In the genomic region with DNA sequence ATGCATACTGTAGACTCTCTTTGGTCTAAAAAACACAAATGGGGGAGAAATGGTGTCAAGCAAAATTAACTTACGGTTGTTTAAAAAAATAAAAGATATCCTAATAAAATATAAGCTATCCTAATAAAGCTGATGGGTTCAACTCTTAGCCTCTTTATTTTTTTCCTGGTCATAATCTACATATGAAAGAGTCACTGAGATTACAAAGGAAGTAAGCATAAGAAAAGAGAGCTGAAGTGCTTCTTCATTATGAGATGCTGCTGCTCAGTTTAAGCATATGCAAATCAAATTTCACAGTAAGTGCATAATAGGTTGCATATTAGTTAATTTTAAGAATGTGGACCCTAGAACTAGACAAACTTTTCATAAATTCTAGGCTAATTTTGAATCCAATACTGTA, we compare ENCODE assay signal across 30 cellular contexts. TPM values are rescaled to one million over a fixed set of nuclear protein-coding genes. Genes with fewer than 3 reads are reported as not detected.
"Had no signal": no experiment of that assay in that cellular context is flagged by ENCODE, and none has a peak within 500 bp of the region (broad histone marks: within the 10 kb centered on the region; RNA-seq: fewer than 3 reads in every experiment).

No MANE protein-coding gene starts in this region.

- H3K27me3 ChIP-seq: esophagus squamous epithelium, heart right ventricle, ovary, sigmoid colon, stomach, thyroid gland, upper lobe of left lung had no signal

- H3K27ac Mint-ChIP-seq: effector memory CD8-positive, alpha-beta T cell; memory B cell; mesothelial cell of epicardium; nephron progenitor cell; stimulated activated effector memory CD8-positive, alpha-beta T cell treated with anti-CD3 and anti-CD28 coated beads, Interleukin-12 subunit alpha, Interleukin-12 subunit beta, amount 100 ng/mL, for 72 hours had no signal

- H3K4me3 ChIP-seq: esophagus squamous epithelium, heart right ventricle, lung, mucosa of descending colon, ovary, psoas muscle, sigmoid colon, stomach, thyroid gland, upper lobe of left lung had no signal

- ATAC-seq: effector memory CD8-positive, alpha-beta T cell; heart right ventricle; left lobe of liver; mucosa of descending colon; psoas muscle; right cardiac atrium; stimulated activated effector memory CD8-positive, alpha-beta T cell treated with anti-CD3 and anti-CD28 coated beads, Interleukin-12 subunit alpha, Interleukin-12 subunit beta, amount 100 ng/mL, for 72 hours had no signal

- H3K9me3 Mint-ChIP-seq: effector memory CD8-positive, alpha-beta T cell; memory B cell; mesothelial cell of epicardium; naive B cell; nephron progenitor cell; stimulated activated effector memory CD8-positive, alpha-beta T cell treated with anti-CD3 and anti-CD28 coated beads, Interleukin-12 subunit alpha, Interleukin-12 subunit beta, amount 100 ng/mL, for 72 hours had no signal

- DNase-seq: cortex of kidney; effector memory CD8-positive, alpha-beta T cell; erythroblast; esophagus squamous epithelium; foreskin melanocyte; glutamatergic neuron; heart right ventricle; hippocampal formation; kidney; mucosa of descending colon; naive B cell; nephron progenitor cell; nucleus accumbens; ovary; posterior cingulate gyrus; psoas muscle; right cardiac atrium; sigmoid colon; stimulated activated CD4-positive, alpha-beta T cell treated with anti-CD3 and anti-CD28 coated beads, Interleukin-2, amount 100 ng/mL, for 24 hours; stimulated activated CD4-positive, alpha-beta T cell treated with anti-CD3 and anti-CD28 coated beads, Interleukin-4, amount 100 ng/mL, for 24 hours; stimulated activated naive CD4-positive, alpha-beta T cell treated with Interleukin-2 at 50 U/mL for 16 hours; stomach; thyroid gland; upper lobe of left lung had no signal

- H3K9me3 ChIP-seq: esophagus squamous epithelium, heart right ventricle, mucosa of descending colon, ovary, psoas muscle, sigmoid colon, stomach, thyroid gland, upper lobe of left lung had no signal

- H3K4me1 ChIP-seq: psoas muscle, sigmoid colon, stomach, thyroid gland, upper lobe of left lung had no signal

- H3K36me3 ChIP-seq: ovary had no signal

- H3K4me3 Mint-ChIP-seq: effector memory CD8-positive, alpha-beta T cell; memory B cell; mesothelial cell of epicardium; naive B cell; nephron progenitor cell; stimulated activated effector memory CD8-positive, alpha-beta T cell treated with anti-CD3 and anti-CD28 coated beads, Interleukin-12 subunit alpha, Interleukin-12 subunit beta, amount 100 ng/mL, for 72 hours had no signal

- H3K27ac ChIP-seq: esophagus squamous epithelium, heart right ventricle, ovary, psoas muscle, sigmoid colon, stomach, thyroid gland, upper lobe of left lung had no signal

- H3K27me3 Mint-ChIP-seq: effector memory CD8-positive, alpha-beta T cell; memory B cell; naive B cell had no signal

- H3K4me1 Mint-ChIP-seq: mesothelial cell of epicardium, nephron progenitor cell had no signal

RNA-seq across cellular contexts. Expression of a gene that starts 59.9 kb away (rescaled TPM):
- total RNA-seq: liver, mesothelial cell of epicardium had no signal
